In the genomic region with DNA sequence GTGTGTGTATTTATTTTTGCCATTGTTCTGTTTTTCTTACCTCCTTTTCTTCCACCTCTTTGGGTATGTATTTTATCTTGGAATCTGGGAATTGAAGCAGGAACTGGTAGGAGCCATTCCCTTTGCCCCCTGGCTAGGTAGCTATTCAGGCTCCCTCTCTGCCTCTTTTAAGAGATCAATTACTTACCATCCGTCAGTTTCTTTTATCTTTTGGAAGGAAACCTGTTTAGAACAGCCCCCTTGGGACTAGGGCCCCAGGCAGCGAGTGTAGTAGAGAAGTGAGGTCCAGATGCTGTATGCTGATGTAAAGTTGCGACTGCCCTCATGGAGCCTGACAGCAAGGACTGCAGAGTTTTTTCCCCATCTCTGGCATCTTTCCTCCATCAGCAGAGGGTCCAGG, we compare ENCODE assay signal across 17 cellular contexts.
"Had no signal": no experiment of that assay in that cellular context is flagged by ENCODE, and none has a peak within 500 bp of the region (broad histone marks: within the 10 kb centered on the region; RNA-seq: fewer than 3 reads in every experiment).

No MANE protein-coding gene starts in this region.

- H3K27ac Mint-ChIP-seq: activated naive CD4-positive, alpha-beta T cell treated with anti-CD3 and anti-CD28 coated beads, Interleukin-2, amount 50 U/mL, for 72 hours; activated T-cell treated with anti-CD3 and anti-CD28 coated beads, Interleukin-2, amount 50 U/mL, for 24 hours; stimulated activated effector memory CD8-positive, alpha-beta T cell treated with anti-CD3 and anti-CD28 coated beads, Interleukin-12 subunit alpha, Interleukin-12 subunit beta, amount 100 ng/mL, for 72 hours; T-helper 2 cell treated with Interferon-gamma antibody and Interleukin-4, amounts not matched to agents 5 μg/mL and 100 μg/mL, for 36 hours had no signal

- H3K4me1 Mint-ChIP-seq: stimulated activated effector memory CD8-positive, alpha-beta T cell treated with anti-CD3 and anti-CD28 coated beads, Interleukin-12 subunit alpha, Interleukin-12 subunit beta, amount 100 ng/mL, for 72 hours had no signal

- H3K27me3 ChIP-seq: right atrium auricular region, transverse colon had no signal

- H3K4me3 Mint-ChIP-seq: activated T-cell treated with anti-CD3 and anti-CD28 coated beads, Interleukin-2, amount 50 U/mL, for 24 hours; stimulated activated effector memory CD8-positive, alpha-beta T cell treated with anti-CD3 and anti-CD28 coated beads, Interleukin-12 subunit alpha, Interleukin-12 subunit beta, amount 100 ng/mL, for 72 hours; T-helper 2 cell treated with Interferon-gamma antibody and Interleukin-4, amounts not matched to agents 5 μg/mL and 100 μg/mL, for 36 hours had no signal

- H3K4me3 ChIP-seq: dorsolateral prefrontal cortex, left ventricle myocardium inferior, right atrium auricular region, transverse colon had no signal

- H3K27ac ChIP-seq: dorsolateral prefrontal cortex, neutrophil, right atrium auricular region, transverse colon had no signal

- ATAC-seq: activated CD4-positive, CD25-positive, alpha-beta regulatory T cell treated with anti-CD3 and anti-CD28 coated beads, Interleukin-2, amount 50 U/mL, for 24 hours; activated naive CD4-positive, alpha-beta T cell treated with anti-CD3 and anti-CD28 coated beads, Interleukin-2, amount 50 U/mL, for 72 hours; stimulated activated effector memory CD8-positive, alpha-beta T cell treated with anti-CD3 and anti-CD28 coated beads, Interleukin-12 subunit alpha, Interleukin-12 subunit beta, amount 100 ng/mL, for 72 hours had no signal

- H3K27me3 Mint-ChIP-seq: activated T-cell treated with anti-CD3 and anti-CD28 coated beads, Interleukin-2, amount 50 U/mL, for 24 hours had no signal

- DNase-seq: activated effector memory CD4-positive, alpha-beta T cell treated with Interleukin-2 at 50 U/mL for 16 hours; activated T-cell treated with anti-CD3 and anti-CD28 coated beads, Interleukin-2, amount 50 U/mL, for 24 hours; amygdala; dorsolateral prefrontal cortex; foreskin melanocyte; kidney; left ventricle myocardium inferior; mesendoderm; posterior cingulate gyrus; small intestine; transverse colon had no signal

- H3K9me3 Mint-ChIP-seq: activated naive CD4-positive, alpha-beta T cell treated with anti-CD3 and anti-CD28 coated beads, Interleukin-2, amount 50 U/mL, for 72 hours; activated T-cell treated with anti-CD3 and anti-CD28 coated beads, Interleukin-2, amount 50 U/mL, for 24 hours; stimulated activated effector memory CD8-positive, alpha-beta T cell treated with anti-CD3 and anti-CD28 coated beads, Interleukin-12 subunit alpha, Interleukin-12 subunit beta, amount 100 ng/mL, for 72 hours; T-helper 2 cell treated with Interferon-gamma antibody and Interleukin-4, amounts not matched to agents 5 μg/mL and 100 μg/mL, for 36 hours had no signal

- H3K36me3 ChIP-seq: left ventricle myocardium inferior, neutrophil, right atrium auricular region, transverse colon had no signal

- H3K36me3 Mint-ChIP-seq: activated naive CD4-positive, alpha-beta T cell treated with anti-CD3 and anti-CD28 coated beads, Interleukin-2, amount 50 U/mL, for 72 hours; stimulated activated effector memory CD8-positive, alpha-beta T cell treated with anti-CD3 and anti-CD28 coated beads, Interleukin-12 subunit alpha, Interleukin-12 subunit beta, amount 100 ng/mL, for 72 hours had no signal

- H3K9me3 ChIP-seq: left ventricle myocardium inferior, neutrophil, right atrium auricular region, transverse colon had no signal
